29 cellular contexts compared by ENCODE assay signal in genomic region chr21:22468893-22469292, GRCh38.
"Had no signal": no experiment of that assay in that cellular context is flagged by ENCODE, and none has a peak within 500 bp of the region (broad histone marks: within the 10 kb centered on the region; RNA-seq: fewer than 3 reads in every experiment).

No MANE protein-coding gene starts in this region.

- H3K27me3 ChIP-seq: esophagus muscularis mucosa, foreskin keratinocyte, gastroesophageal sphincter, heart left ventricle, hepatocyte, left lung, neural progenitor cell, right atrium auricular region, suprapubic skin, thyroid gland, vagina had no signal

- H3K79me2 ChIP-seq: hepatocyte had no signal

- H3K9me3 ChIP-seq: esophagus muscularis mucosa, gastroesophageal sphincter, prostate gland, right atrium auricular region, thyroid gland, vagina had no signal

- H2AFZ ChIP-seq: hepatocyte, neural progenitor cell had no signal

- H3K36me3 Mint-ChIP-seq: mesothelial cell of epicardium, naive B cell, neural progenitor cell had no signal

- DNase-seq: dermis blood vessel endothelial cell; effector memory CD4-positive, alpha-beta T cell; foreskin keratinocyte; heart left ventricle; left cardiac atrium; left lung; mesenchymal stem cell; mucosa of descending colon; naive B cell; stimulated activated CD4-positive, alpha-beta T cell treated with anti-CD3 and anti-CD28 coated beads, Interleukin-12 subunit alpha, Interleukin-12 subunit beta, amount 100 ng/mL, for 4 hours; stimulated activated CD4-positive, alpha-beta T cell treated with anti-CD3 and anti-CD28 coated beads, Interleukin-1b, Interleukin-23, amount 100 ng/mL, for 48 hours; stimulated activated CD4-positive, alpha-beta T cell treated with anti-CD3 and anti-CD28 coated beads, Interleukin-4, amount 100 ng/mL, for 1 hour; stimulated activated CD8-positive, alpha-beta memory T cell treated with anti-CD3 and anti-CD28 coated beads, Interleukin-4, amount 100 ng/mL, for 48 hours; thyroid gland; trophoblast cell had no signal

- H3K36me3 ChIP-seq: esophagus muscularis mucosa, gastroesophageal sphincter, heart left ventricle, left lung, neural progenitor cell, prostate gland, right atrium auricular region, suprapubic skin, thyroid gland, vagina had no signal

- H3K9ac ChIP-seq: neural progenitor cell had no signal

- H3K9me3 Mint-ChIP-seq: nephron had no signal

- ATAC-seq: foreskin keratinocyte, gastroesophageal sphincter, heart left ventricle, left cardiac atrium, left lung, mucosa of descending colon, sciatic nerve had no signal

- H3K27me3 Mint-ChIP-seq: naive B cell; stimulated activated naive CD8-positive, alpha-beta T cell treated with anti-CD3 and anti-CD28 coated beads, Interleukin-15, Interleukin-2, amounts not matched to agents 100 ng/mL and 50 ng/mL, for 24 hours had no signal

- H3K4me3 ChIP-seq: coronary artery, esophagus muscularis mucosa, gastroesophageal sphincter, heart left ventricle, hepatocyte, left lung, mucosa of descending colon, neural progenitor cell, prostate gland, right atrium auricular region, smooth muscle cell, suprapubic skin, thyroid gland, vagina had no signal

- H3K27ac Mint-ChIP-seq: mesothelial cell of epicardium; naive B cell; nephron; neural progenitor cell; stimulated activated naive CD8-positive, alpha-beta T cell treated with anti-CD3 and anti-CD28 coated beads, Interleukin-15, Interleukin-2, amounts not matched to agents 100 ng/mL and 50 ng/mL, for 24 hours had no signal

- H3K4me2 ChIP-seq: hepatocyte, neural progenitor cell, smooth muscle cell had no signal

- H3K4me1 Mint-ChIP-seq: mesothelial cell of epicardium, naive B cell, nephron, neural progenitor cell had no signal

- H3K27ac ChIP-seq: coronary artery, esophagus muscularis mucosa, foreskin keratinocyte, gastroesophageal sphincter, heart left ventricle, hepatocyte, left lung, neural progenitor cell, prostate gland, right atrium auricular region, suprapubic skin, thyroid gland, vagina had no signal

- H3K4me3 Mint-ChIP-seq: mesothelial cell of epicardium; naive B cell; nephron; neural progenitor cell; stimulated activated naive CD8-positive, alpha-beta T cell treated with anti-CD3 and anti-CD28 coated beads, Interleukin-15, Interleukin-2, amounts not matched to agents 100 ng/mL and 50 ng/mL, for 24 hours had no signal

- H3K4me1 ChIP-seq: esophagus muscularis mucosa, foreskin keratinocyte, gastroesophageal sphincter, heart left ventricle, left lung, neural progenitor cell, prostate gland, right atrium auricular region, suprapubic skin, thyroid gland, vagina had no signal
